31 cellular contexts compared by ENCODE assay signal in genomic region chr10:71704816-71705215, GRCh38. TPM values are rescaled to one million over a fixed set of nuclear protein-coding genes. Genes with fewer than 3 reads are reported as not detected.
"Had no signal": no experiment of that assay in that cellular context is flagged by ENCODE, and none has a peak within 500 bp of the region (broad histone marks: within the 10 kb centered on the region; RNA-seq: fewer than 3 reads in every experiment).

No MANE protein-coding gene starts in this region.

- H3K79me2 ChIP-seq: parathyroid adenoma had no signal

- H3K4me3 ChIP-seq: ovary, psoas muscle, right lobe of liver, sigmoid colon, stomach, thoracic aorta, thyroid gland, tibial nerve, upper lobe of left lung, uterus had no signal

- H3K4me3 Mint-ChIP-seq: naive thymus-derived CD8-positive, alpha-beta T cell; natural killer cell treated with Interleukin-12 subunit alpha and Interleukin-12 subunit beta and Interleukin-15 and Interleukin-18, amount 100 ng/mL, for 72 hours; nephron progenitor cell; neural crest cell; stimulated activated effector memory CD8-positive, alpha-beta T cell treated with anti-CD3 and anti-CD28 coated beads, Interleukin-12 subunit alpha, Interleukin-12 subunit beta, amount 100 ng/mL, for 72 hours; stimulated activated naive B cell treated with anti-CD40 and anti-IgM and Interleukin-4, amounts not matched to agents 10 μg/mL and 1 μg/mL and 100 μg/mL, for 72 hours; stimulated activated naive CD8-positive, alpha-beta T cell treated with anti-CD3 and anti-CD28 coated beads, Interleukin-15, Interleukin-2, amounts not matched to agents 100 ng/mL and 50 ng/mL, for 24 hours had no signal

- H3K36me3 Mint-ChIP-seq: naive thymus-derived CD8-positive, alpha-beta T cell; natural killer cell treated with Interleukin-12 subunit alpha and Interleukin-12 subunit beta and Interleukin-15 and Interleukin-18, amount 100 ng/mL, for 72 hours; stimulated activated effector memory CD8-positive, alpha-beta T cell treated with anti-CD3 and anti-CD28 coated beads, Interleukin-12 subunit alpha, Interleukin-12 subunit beta, amount 100 ng/mL, for 72 hours; stimulated activated naive B cell treated with anti-CD40 and anti-IgM and Interleukin-4, amounts not matched to agents 10 μg/mL and 1 μg/mL and 100 μg/mL, for 72 hours had no signal

- H3K9ac ChIP-seq: parathyroid adenoma had no signal

- H3K27me3 Mint-ChIP-seq: naive thymus-derived CD8-positive, alpha-beta T cell; natural killer cell treated with Interleukin-12 subunit alpha and Interleukin-12 subunit beta and Interleukin-15 and Interleukin-18, amount 100 ng/mL, for 72 hours; stimulated activated naive CD8-positive, alpha-beta T cell treated with anti-CD3 and anti-CD28 coated beads, Interleukin-15, Interleukin-2, amounts not matched to agents 100 ng/mL and 50 ng/mL, for 24 hours had no signal

- H3K27ac Mint-ChIP-seq: naive thymus-derived CD8-positive, alpha-beta T cell; natural killer cell treated with Interleukin-12 subunit alpha and Interleukin-12 subunit beta and Interleukin-15 and Interleukin-18, amount 100 ng/mL, for 72 hours; nephron progenitor cell; progenitor cell of endocrine pancreas; stimulated activated naive CD8-positive, alpha-beta T cell treated with anti-CD3 and anti-CD28 coated beads, Interleukin-15, Interleukin-2, amounts not matched to agents 100 ng/mL and 50 ng/mL, for 24 hours had no signal

- DNase-seq: naive thymus-derived CD8-positive, alpha-beta T cell; nephron progenitor cell; occipital lobe; ovary; posterior cingulate gyrus; psoas muscle; right lobe of liver; sigmoid colon; small intestine; stimulated activated CD4-positive, alpha-beta T cell treated with anti-CD3 and anti-CD28 coated beads, Interleukin-15, amount 100 ng/mL, for 24 hours; stimulated activated CD4-positive, alpha-beta T cell treated with anti-CD3 and anti-CD28 coated beads, Interleukin-2, amount 100 ng/mL, for 24 hours; stimulated activated CD4-positive, alpha-beta T cell treated with anti-CD3 and anti-CD28 coated beads, Interleukin-2, amount 100 ng/mL, for 48 hours; stimulated activated CD4-positive, alpha-beta T cell treated with anti-CD3 and anti-CD28 coated beads, Interleukin-4, amount 100 ng/mL, for 24 hours; stimulated activated naive B cell treated with anti-CD40 and anti-IgM and Interleukin-4, amounts not matched to agents 10 μg/mL and 1 μg/mL and 100 μg/mL, for 72 hours; stimulated activated naive CD4-positive, alpha-beta T cell treated with Interleukin-2 at 50 U/mL for 16 hours; stomach; thyroid gland; trophoblast cell; uterus had no signal

- H2AFZ ChIP-seq: parathyroid adenoma had no signal

- H3K4me1 ChIP-seq: parathyroid adenoma, sigmoid colon, thyroid gland, uterus had no signal

- H3K27me3 ChIP-seq: ovary, right lobe of liver, sigmoid colon, thyroid gland, tibial nerve, upper lobe of left lung, uterus had no signal

- ATAC-seq: naive thymus-derived CD8-positive, alpha-beta T cell; natural killer cell treated with Interleukin-12 subunit alpha and Interleukin-12 subunit beta and Interleukin-15 and Interleukin-18, amount 100 ng/mL, for 72 hours; psoas muscle; right cardiac atrium; right lobe of liver; stimulated activated effector memory CD8-positive, alpha-beta T cell treated with anti-CD3 and anti-CD28 coated beads, Interleukin-12 subunit alpha, Interleukin-12 subunit beta, amount 100 ng/mL, for 72 hours; stimulated activated naive B cell treated with anti-CD40 and anti-IgM and Interleukin-4, amounts not matched to agents 10 μg/mL and 1 μg/mL and 100 μg/mL, for 72 hours had no signal

- H3K27ac ChIP-seq: ovary, parathyroid adenoma, psoas muscle, right lobe of liver, sigmoid colon, stomach, thoracic aorta, thyroid gland, tibial nerve, upper lobe of left lung, uterus had no signal

- H3K9me3 ChIP-seq: ovary, psoas muscle, right lobe of liver, sigmoid colon, stomach, thoracic aorta, thyroid gland, tibial nerve, upper lobe of left lung, uterus had no signal

- FAIRE-seq: small intestine had no signal

- H3K36me3 ChIP-seq: ovary, right lobe of liver, sigmoid colon, stomach, thoracic aorta, thyroid gland, tibial nerve, upper lobe of left lung, uterus had no signal

- H3K9me3 Mint-ChIP-seq: naive thymus-derived CD8-positive, alpha-beta T cell; natural killer cell treated with Interleukin-12 subunit alpha and Interleukin-12 subunit beta and Interleukin-15 and Interleukin-18, amount 100 ng/mL, for 72 hours; nephron progenitor cell; neural crest cell; stimulated activated effector memory CD8-positive, alpha-beta T cell treated with anti-CD3 and anti-CD28 coated beads, Interleukin-12 subunit alpha, Interleukin-12 subunit beta, amount 100 ng/mL, for 72 hours; stimulated activated naive B cell treated with anti-CD40 and anti-IgM and Interleukin-4, amounts not matched to agents 10 μg/mL and 1 μg/mL and 100 μg/mL, for 72 hours; stimulated activated naive CD8-positive, alpha-beta T cell treated with anti-CD3 and anti-CD28 coated beads, Interleukin-15, Interleukin-2, amounts not matched to agents 100 ng/mL and 50 ng/mL, for 24 hours had no signal

RNA-seq across cellular contexts. Expression of gene C10orf105, which starts 14.8 kb away (rescaled TPM):
- total RNA-seq: natural killer cell treated with Interleukin-12 subunit alpha and Interleukin-12 subunit beta and Interleukin-15 and Interleukin-18, amount 100 ng/mL, for 72 hours; progenitor cell of endocrine pancreas; psoas muscle; renal cortical epithelial cell; skeletal muscle tissue; stomach; thyroid gland had no signal
